8 cellular contexts compared by ENCODE assay signal in the genomic region with DNA sequence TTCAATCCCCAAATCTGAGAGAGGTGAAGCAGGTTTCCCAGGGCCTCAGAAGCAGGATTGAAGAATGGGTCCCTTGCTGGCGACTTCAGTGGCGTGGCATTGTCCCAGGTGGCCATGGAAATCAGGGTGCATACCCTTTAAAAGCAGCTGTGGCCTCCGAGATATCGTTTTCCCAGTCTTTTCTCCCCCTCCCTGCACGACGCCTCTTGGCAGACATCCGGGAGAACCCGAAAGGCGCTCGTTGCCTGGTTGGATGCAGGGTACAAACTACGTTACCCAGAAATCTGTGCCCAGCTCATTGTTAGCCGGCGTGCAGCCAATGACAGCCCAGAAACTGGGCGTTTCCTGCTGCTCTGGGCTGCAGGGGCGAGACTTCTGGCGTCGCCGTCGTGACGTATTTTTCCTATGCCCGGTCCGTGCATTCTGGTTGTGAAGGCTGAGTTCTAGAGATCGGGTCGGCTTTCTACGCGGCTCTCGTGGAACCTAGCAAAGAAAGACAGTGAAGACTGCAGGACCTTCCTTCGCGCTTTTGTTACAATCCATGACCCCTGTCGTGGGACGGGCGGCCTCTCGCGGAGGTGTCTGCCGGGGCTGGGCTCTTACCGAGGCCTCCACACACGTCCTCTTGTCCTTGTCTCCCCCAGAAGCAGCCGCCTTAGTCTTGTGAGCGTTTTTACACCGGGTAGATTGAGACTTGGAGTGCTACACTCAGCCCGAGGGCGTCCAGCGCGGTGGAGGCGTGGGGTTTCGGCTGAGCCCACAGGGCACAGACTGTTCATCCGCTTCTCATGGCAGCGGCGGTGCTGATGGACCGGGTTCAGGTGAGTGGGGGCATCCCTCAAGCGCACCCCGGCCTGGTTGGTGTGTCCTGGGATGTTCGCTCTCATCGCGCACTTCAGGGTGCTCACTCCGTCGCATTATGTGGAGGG.
A peak's percentile ranks its signal among the peaks of the same experiment; 100 is the strongest.
DNase-seq lines count a peak whose midpoint lies in the region; ATAC-seq lines count a peak whose summit lies in the region.

A gene (plus strand): TSS at position 395 of the 929 bp plus-strand sequence. CDS start 394 bp downstream, at position 789.

- H3K27me3 Mint-ChIP-seq in effector memory CD8-positive, alpha-beta T cell: peaks cover 4 to 16% of the 10 kb centered on the region in 2 donors

- H3K36me3 Mint-ChIP-seq in effector memory CD8-positive, alpha-beta T cell (ENCODE audit: insufficient read depth): peaks cover 21% of the 10 kb centered on the region

- peak within 1 kb of the TSS; percentile 97 to 99 for H3K4me3 Mint-ChIP-seq in effector memory CD8-positive, alpha-beta T cell

- ATAC-seq in GM19372 (IDR thresholded peaks at IDR 0.05; ENCODE audit: low read depth, unreplicated experiment): peak; percentile 99
- peak; percentile 94 for ATAC-seq in HG03521 (IDR thresholded peaks at IDR 0.05; ENCODE audit: unreplicated experiment)
- peak; percentile 99 for ATAC-seq in effector memory CD8-positive, alpha-beta T cell (replicated peaks)

- H3K27ac Mint-ChIP-seq in effector memory CD8-positive, alpha-beta T cell: peak within 1 kb of the TSS; percentile 95 to 98

- DNase-seq in CD1c-positive myeloid dendritic cell (ENCODE audit: extremely low spot score) (peak; percentile 95), NCI-H748 treated with DMSO at 0.1 percent for 48 hours (lab: John Stamatoyannopoulos, UW) (peak; percentile 94), medulla oblongata (ENCODE audit: extremely low spot score) (peak; percentile 97)
- DNase-seq in activated CD8-positive, alpha-beta memory T cell treated with anti-CD3 and anti-CD28 coated beads for 1 hour (ENCODE audit: extremely low read depth in 1 of 2, low read depth in 1 of 2): peak; percentile 59 to 69
- peak; percentile 65 to 66 (median 66) for DNase-seq in effector memory CD8-positive, alpha-beta T cell
- peak; percentile 68 to 78 (median 70) for DNase-seq in stimulated activated CD4-positive, alpha-beta T cell treated with anti-CD3 and anti-CD28 coated beads, TNF-alpha, amount 100 ng/mL, for 48 hours (ENCODE audit: low read depth in 3 of 3)

- H3K9me3 Mint-ChIP-seq in effector memory CD8-positive, alpha-beta T cell: peaks cover 23 to 45% of the 10 kb centered on the region in 2 donors

- peaks cover 27 to 36% of the 10 kb centered on the region in 2 donors for H3K4me1 Mint-ChIP-seq in effector memory CD8-positive, alpha-beta T cell (ENCODE audit: low read depth in 2 of 2)

Comparison
In these comparisons a context has a peak if more than half of its experiments do, and no peak if none do; other contexts are left out.
1. Peak in every context shown above with its lines: DNase-seq and ATAC-seq.